Comparison of ENCODE assay signal across 8 cellular contexts in genomic region chr13:48532473-48533206, GRCh38. TPM values are rescaled to one million over a fixed set of nuclear protein-coding genes. Genes with fewer than 3 reads are reported as not detected.
A peak's percentile ranks its signal among the peaks of the same experiment; 100 is the strongest.
DNase-seq lines count a peak whose midpoint lies in the region; ATAC-seq and TF ChIP-seq lines count a peak whose summit lies in the region.

Gene RCBTB2, minus strand, starts transcription at chr13:48533080. Its CDS starts 11,141 bp downstream, at chr13:48521939.

- H3K27me3 Mint-ChIP-seq in activated CD4-positive, alpha-beta memory T cell treated with anti-CD3 and anti-CD28 coated beads for 36 hours = no peaks in the 10 kb centered on the region

- H3K4me1 Mint-ChIP-seq in activated CD4-positive, alpha-beta memory T cell treated with anti-CD3 and anti-CD28 coated beads for 36 hours (ENCODE audit: low read depth) = peaks cover 28% of the 10 kb centered on the region

- H3K36me3 Mint-ChIP-seq in activated CD4-positive, alpha-beta memory T cell treated with anti-CD3 and anti-CD28 coated beads for 36 hours = peaks cover 2% of the 10 kb centered on the region

- 1% methylated on average over 38 to 47 of the region's 69 CpGs for WGBS in lower leg skin, 2 donors

- POLR2A ChIA-PET in activated CD4-positive, alpha-beta memory T cell treated with anti-CD3 and anti-CD28 coated beads for 36 hours (lab: Charles Lee) = interaction anchor here (0.6 to 1.7 kb wide), 10 partner anchors 9 to 444 kb away, joined by 3 to 11 read pairs (median 4); partner anchors contain the start of genes FNDC3A and RB1

- H3K9me3 Mint-ChIP-seq in activated CD4-positive, alpha-beta memory T cell treated with anti-CD3 and anti-CD28 coated beads for 36 hours = peaks cover 5% of the 10 kb centered on the region

- intact Hi-C loops in activated CD4-positive, alpha-beta memory T cell treated with anti-CD3 and anti-CD28 coated beads for 36 hours (cut with micrococcal nuclease) = loop anchor here (1.0 to 2.0 kb wide), 4 partner anchors 27 to 495 kb away; partner anchors contain the start of gene NUDT15
- intact Hi-C loops in dorsolateral prefrontal cortex (cut with DNase I) = loop anchor here (2.0 to 5.0 kb wide), 3 partner anchors 35 to 50 kb away; no protein-coding TSS in a partner anchor
- intact Hi-C loops in lower leg skin (cut with DNase I; ENCODE audit: low total_unique reads) = no loop called here

- TF ChIP-seq POLR2A in lower leg skin (IDR thresholded peaks at IDR 0.05) = peak in 1 of 2 donors; percentile 80

- H3K27me3 ChIP-seq in dorsolateral prefrontal cortex = no peaks in the 10 kb centered on the region

- H3K27ac ChIP-seq in dorsolateral prefrontal cortex = peak within 1 kb of the TSS; percentile 90 to 100 (median 98)

- ATAC-seq in GM19397 (IDR thresholded peaks at IDR 0.05; ENCODE audit: unreplicated experiment) = peak; percentile 86
- ATAC-seq in HG03565 (IDR thresholded peaks at IDR 0.05; ENCODE audit: unreplicated experiment) = peak; percentile 63

- peak; percentile 100 for DNase-seq in CD1c-positive myeloid dendritic cell (ENCODE audit: extremely low spot score)
- peak; percentile 86 for DNase-seq in NCI-H774 (lab: John Stamatoyannopoulos, UW)
- DNase-seq in activated CD4-positive, alpha-beta memory T cell treated with anti-CD3 and anti-CD28 coated beads for 36 hours = peak; percentile 99
- peak; percentile 93 to 98 (median 96) for DNase-seq in dorsolateral prefrontal cortex
- peak; percentile 97 to 99 for DNase-seq in lower leg skin (ENCODE audit: low spot score in 2 of 2)
- DNase-seq in stimulated activated CD4-positive, alpha-beta T cell treated with anti-CD3 and anti-CD28 coated beads, Interleukin-4, amount 100 ng/mL, for 4 hours = peak; percentile 98 to 99

- H3K27ac Mint-ChIP-seq in activated CD4-positive, alpha-beta memory T cell treated with anti-CD3 and anti-CD28 coated beads for 36 hours = peak within 1 kb of the TSS; percentile 99

- H3K4me3 ChIP-seq in dorsolateral prefrontal cortex (peak within 1 kb of the TSS; percentile 57 to 96 (median 85)), lower leg skin (ENCODE audit: low read depth, poor library complexity, severe bottlenecking) (peak within 1 kb of the TSS; percentile 65)

- CTCF ChIA-PET in activated CD4-positive, alpha-beta memory T cell treated with anti-CD3 and anti-CD28 coated beads for 36 hours (lab: Charles Lee) = interaction anchor here (1.3 to 1.6 kb wide), 2 partner anchors 47 to 495 kb away, joined by 5 read pairs; partner anchors contain the start of gene NUDT15

- H3K4me3 Mint-ChIP-seq in activated CD4-positive, alpha-beta memory T cell treated with anti-CD3 and anti-CD28 coated beads for 36 hours = peak within 1 kb of the TSS; percentile 92

- TF ChIP-seq CTCF in dorsolateral prefrontal cortex (IDR thresholded peaks at IDR 0.05 in 54 of 56, conservative IDR thresholded peaks at IDR 0.05 in 2 of 56; ENCODE audit: low read depth in 1 of 56, partially characterized antibody in 56 of 56) (peak in 30 of 56 donors; percentile 3 to 51 (median 24)), lower leg skin (IDR thresholded peaks at IDR 0.05) (no peak)

RNA-seq across cellular contexts. Expression of gene RCBTB2, which starts in this region (rescaled TPM):
- total RNA-seq in activated CD4-positive, alpha-beta memory T cell treated with anti-CD3 and anti-CD28 coated beads for 36 hours = 1 to 10 TPM; 1.5 to 1.8 TPM
- total RNA-seq in dorsolateral prefrontal cortex (10 to 100 TPM in 100 of 120 experiments, 1 to 10 TPM in 20; 7.7 to 20.0 (median 11.9) TPM), lower leg skin (1 to 10 TPM; 3.5 to 6.7 (median 3.9) TPM)

Comparison
In these comparisons a context has a peak if more than half of its experiments do, and no peak if none do; other contexts are left out.
1. Peak in every context shown above with its lines: DNase-seq, ATAC-seq, H3K4me3 ChIP-seq and H3K27ac ChIP-seq.
2. CTCF ChIP-seq: peak in dorsolateral prefrontal cortex (30 of 56); none in lower leg skin (0 of 3).